ENCODE assay signal across 20 cellular contexts in genomic region chr14:106507354-106507753, GRCh38.
DNase-seq lines count a peak whose midpoint lies in the region; ATAC-seq and TF ChIP-seq lines count a peak whose summit lies in the region.
"Had no signal": no experiment of that assay in that cellular context is flagged by ENCODE, and none has a peak within 500 bp of the region (broad histone marks: within the 10 kb centered on the region; RNA-seq: fewer than 3 reads in every experiment).

No MANE protein-coding gene starts in this region.

- no peak for TF ChIP-seq CTCF in MCF 10A (IDR thresholded peaks at IDR 0.05; ENCODE audit: unreplicated experiment)

- peaks cover 50% of the 10 kb centered on the region for H3K4me1 Mint-ChIP-seq in activated CD4-positive, alpha-beta T cell treated with anti-CD3 and anti-CD28 coated beads, Interleukin-2, amount 10 ng/mL, durations not matched to agents 24 days and 14 days
- peaks cover 76 to 83% (median 82%) of the 10 kb centered on the region in 3 donors for H3K4me1 Mint-ChIP-seq in CD8-positive, alpha-beta memory T cell
- peaks cover 43% of the 10 kb centered on the region for H3K4me1 Mint-ChIP-seq in activated T-helper 17 cell treated with anti-CD3 and anti-CD28 coated beads, Interleukin-2, amount 50 U/mL, for 72 hours
- peaks cover 40 to 83% (median 80%) of the 10 kb centered on the region in 4 donors for H3K4me1 Mint-ChIP-seq in naive thymus-derived CD8-positive, alpha-beta T cell
- no peaks in the 10 kb centered on the region for H3K4me1 Mint-ChIP-seq in MCF 10A (ENCODE audit: insufficient read depth, unreplicated experiment)
- H3K4me1 Mint-ChIP-seq: brain, neural crest cell had no signal

- peak; percentile 76 for ATAC-seq in activated T-helper 17 cell treated with anti-CD3 and anti-CD28 coated beads, Interleukin-2, amount 50 U/mL, for 72 hours (replicated peaks)
- peak; percentile 24 to 42 for ATAC-seq in naive thymus-derived CD8-positive, alpha-beta T cell
- no peak for ATAC-seq in aorta (ENCODE audit: low FRiP score)
- ATAC-seq: gastrocnemius medialis, PC-3 had no signal

- DNase-seq in activated CD4-positive, alpha-beta T cell treated with anti-CD3 and anti-CD28 coated beads, Interleukin-2, amount 10 ng/mL, durations not matched to agents 24 days and 14 days, result no peak
- no peak for DNase-seq in activated CD4-positive, alpha-beta T cell treated with anti-CD3 and anti-CD28 coated beads, Interleukin-2, amount 50 U/mL, for 1 hour
- peak in 2 of 5 donors; percentile 62 to 70 for DNase-seq in CD8-positive, alpha-beta memory T cell
- no peak for DNase-seq in naive thymus-derived CD8-positive, alpha-beta T cell
- no peak for DNase-seq in aorta
- DNase-seq in MCF 10A (ENCODE audit: unreplicated experiment), result no peak
- DNase-seq in COLO668 (lab: John Stamatoyannopoulos, UW; ENCODE audit: unreplicated experiment), result no peak
- DNase-seq: erythroblast, gastrocnemius medialis, GM23248, NCI-H1436 treated with DMSO at 0.1 percent for 48 hours, PC-3, tibial artery had no signal

- H3K9me3 Mint-ChIP-seq in activated CD4-positive, alpha-beta T cell treated with anti-CD3 and anti-CD28 coated beads, Interleukin-2, amount 10 ng/mL, durations not matched to agents 24 days and 14 days, result no peaks in the 10 kb centered on the region
- no peaks in the 10 kb centered on the region for H3K9me3 Mint-ChIP-seq in CD8-positive, alpha-beta memory T cell
- no peaks in the 10 kb centered on the region for H3K9me3 Mint-ChIP-seq in activated T-helper 17 cell treated with anti-CD3 and anti-CD28 coated beads, Interleukin-2, amount 50 U/mL, for 72 hours
- no peaks in the 10 kb centered on the region for H3K9me3 Mint-ChIP-seq in naive thymus-derived CD8-positive, alpha-beta T cell
- H3K9me3 Mint-ChIP-seq in MCF 10A (ENCODE audit: unreplicated experiment), result no peaks in the 10 kb centered on the region

- H3K36me3 ChIP-seq in CD8-positive, alpha-beta memory T cell (ENCODE audit: insufficient read depth, low read length), result no peaks in the 10 kb centered on the region
- no peaks in the 10 kb centered on the region for H3K36me3 ChIP-seq in aorta (ENCODE audit: control insufficient read depth in 1 of 2, insufficient read depth in 2 of 2, low read length in 1 of 2)
- H3K36me3 ChIP-seq: BLaER1, gastrocnemius medialis, prostate gland, SJSA1, tibial artery had no signal

- CTCF ChIA-PET in CD8-positive, alpha-beta memory T cell (lab: Charles Lee), result interaction anchor here (1.1 to 4.2 kb wide), 11 partner anchors 11 to 71 kb away, joined by 3 to 17 read pairs (median 7); no protein-coding TSS in a partner anchor
- CTCF ChIA-PET in MCF 10A (lab: Yijun Ruan, JAX), result no interaction called here

- BruUV-seq in MCF 10A (replicated peaks; lab: Mats Ljungman, UMichigan), result no TSS peak

- peak overlapping the region; percentile 60 for H3K4me3 ChIP-seq in CD8-positive, alpha-beta memory T cell (ENCODE audit: low read length)
- no peak overlapping the region for H3K4me3 ChIP-seq in aorta (ENCODE audit: low read length in 2 of 2)
- H3K4me3 ChIP-seq: BLaER1, gastrocnemius medialis, GM23248, prostate gland, SJSA1, skin epidermis, tibial artery had no signal

- peaks cover 68% of the 10 kb centered on the region for H3K4me1 ChIP-seq in CD8-positive, alpha-beta memory T cell (ENCODE audit: insufficient read depth, low read length)
- H3K4me1 ChIP-seq in aorta (ENCODE audit: control insufficient read depth in 1 of 2, insufficient read depth in 2 of 2, low read length in 2 of 2), result no peaks in the 10 kb centered on the region
- H3K4me1 ChIP-seq: gastrocnemius medialis, prostate gland, SJSA1, tibial artery had no signal

- POLR2A ChIA-PET in CD8-positive, alpha-beta memory T cell (lab: Charles Lee), result no interaction called here
- POLR2A ChIA-PET in naive thymus-derived CD8-positive, alpha-beta T cell (lab: Charles Lee), result interaction anchor here (1.0 to 2.2 kb wide), 4 partner anchors 9 to 29 kb away, joined by 3 to 8 read pairs (median 6); no protein-coding TSS in a partner anchor
- POLR2A ChIA-PET in MCF 10A (lab: Yijun Ruan, JAX), result no interaction called here

- peak overlapping the region; percentile 55 for H3K27ac ChIP-seq in CD8-positive, alpha-beta memory T cell (ENCODE audit: low read depth, low read length)
- H3K27ac ChIP-seq in aorta (ENCODE audit: low read depth in 1 of 2, low read length in 2 of 2), result no peak overlapping the region
- H3K27ac ChIP-seq: BLaER1, gastrocnemius medialis, GM23248, prostate gland, SJSA1, tibial artery had no signal

- no peaks in the 10 kb centered on the region for H3K36me3 Mint-ChIP-seq in activated CD4-positive, alpha-beta T cell treated with anti-CD3 and anti-CD28 coated beads, Interleukin-2, amount 10 ng/mL, durations not matched to agents 24 days and 14 days (ENCODE audit: low read depth)
- no peaks in the 10 kb centered on the region for H3K36me3 Mint-ChIP-seq in CD8-positive, alpha-beta memory T cell
- H3K36me3 Mint-ChIP-seq in activated T-helper 17 cell treated with anti-CD3 and anti-CD28 coated beads, Interleukin-2, amount 50 U/mL, for 72 hours (ENCODE audit: low read depth), result no peaks in the 10 kb centered on the region
- H3K36me3 Mint-ChIP-seq in naive thymus-derived CD8-positive, alpha-beta T cell, result no peaks in the 10 kb centered on the region
- no peaks in the 10 kb centered on the region for H3K36me3 Mint-ChIP-seq in MCF 10A (ENCODE audit: insufficient read depth, unreplicated experiment)
- H3K36me3 Mint-ChIP-seq: brain had no signal

- peaks cover 12% of the 10 kb centered on the region for H3K27me3 Mint-ChIP-seq in activated CD4-positive, alpha-beta T cell treated with anti-CD3 and anti-CD28 coated beads, Interleukin-2, amount 10 ng/mL, durations not matched to agents 24 days and 14 days
- no peaks in the 10 kb centered on the region for H3K27me3 Mint-ChIP-seq in CD8-positive, alpha-beta memory T cell
- H3K27me3 Mint-ChIP-seq in activated T-helper 17 cell treated with anti-CD3 and anti-CD28 coated beads, Interleukin-2, amount 50 U/mL, for 72 hours, result no peaks in the 10 kb centered on the region
- peaks cover 0 to under 1% (median 0%) of the 10 kb centered on the region in 5 donors for H3K27me3 Mint-ChIP-seq in naive thymus-derived CD8-positive, alpha-beta T cell
- peaks cover 77% of the 10 kb centered on the region for H3K27me3 Mint-ChIP-seq in MCF 10A (ENCODE audit: insufficient read depth, unreplicated experiment)
- H3K27me3 Mint-ChIP-seq: brain had no signal

- peak overlapping the region; percentile 73 for H3K4me3 Mint-ChIP-seq in activated CD4-positive, alpha-beta T cell treated with anti-CD3 and anti-CD28 coated beads, Interleukin-2, amount 10 ng/mL, durations not matched to agents 24 days and 14 days
- H3K4me3 Mint-ChIP-seq in CD8-positive, alpha-beta memory T cell, result peak overlapping the region; percentile 44 to 91 (median 86)
- peak overlapping the region; percentile 59 for H3K4me3 Mint-ChIP-seq in activated T-helper 17 cell treated with anti-CD3 and anti-CD28 coated beads, Interleukin-2, amount 50 U/mL, for 72 hours
- peak overlapping the region; percentile 56 to 92 (median 84) for H3K4me3 Mint-ChIP-seq in naive thymus-derived CD8-positive, alpha-beta T cell
- no peak overlapping the region for H3K4me3 Mint-ChIP-seq in MCF 10A (ENCODE audit: unreplicated experiment)
- H3K4me3 Mint-ChIP-seq: brain, neural crest cell had no signal

- H3K27me3 ChIP-seq in CD8-positive, alpha-beta memory T cell (ENCODE audit: insufficient read depth, low read length, poor library complexity, severe bottlenecking), result no peaks in the 10 kb centered on the region
- H3K27me3 ChIP-seq in aorta (ENCODE audit: control insufficient read depth in 1 of 2, insufficient read depth in 2 of 2, low read length in 1 of 2), result no peaks in the 10 kb centered on the region
- H3K27me3 ChIP-seq: BLaER1, gastrocnemius medialis, SJSA1, tibial artery had no signal

- peak overlapping the region; percentile 17 for H3K27ac Mint-ChIP-seq in activated CD4-positive, alpha-beta T cell treated with anti-CD3 and anti-CD28 coated beads, Interleukin-2, amount 10 ng/mL, durations not matched to agents 24 days and 14 days
- peak overlapping the region; percentile 85 to 97 (median 94) for H3K27ac Mint-ChIP-seq in CD8-positive, alpha-beta memory T cell
- H3K27ac Mint-ChIP-seq in activated T-helper 17 cell treated with anti-CD3 and anti-CD28 coated beads, Interleukin-2, amount 50 U/mL, for 72 hours, result peak overlapping the region; percentile 36
- peak overlapping the region; percentile 89 to 97 (median 93) for H3K27ac Mint-ChIP-seq in naive thymus-derived CD8-positive, alpha-beta T cell
- H3K27ac Mint-ChIP-seq in MCF 10A (ENCODE audit: low read depth, unreplicated experiment), result no peak overlapping the region
- H3K27ac Mint-ChIP-seq: brain had no signal

- 56 to 61% methylated on average over 3 of the region's 3 CpGs for WGBS in aorta, 2 donors

- intact Hi-C loops in activated CD4-positive, alpha-beta T cell treated with anti-CD3 and anti-CD28 coated beads, Interleukin-2, amount 10 ng/mL, durations not matched to agents 24 days and 14 days (cut with micrococcal nuclease), result loop anchor here (5.0 kb wide), 1 partner anchor 35 kb away; no protein-coding TSS in a partner anchor
- intact Hi-C loops in aorta (cut with DNase I) (no loop called here), MCF 10A (cut with micrococcal nuclease) (no loop called here)

- H3K9me3 ChIP-seq in CD8-positive, alpha-beta memory T cell (ENCODE audit: low read length), result no peaks in the 10 kb centered on the region
- no peaks in the 10 kb centered on the region for H3K9me3 ChIP-seq in aorta (ENCODE audit: control insufficient read depth, low read length)
- H3K9me3 ChIP-seq: BLaER1, gastrocnemius medialis, prostate gland, SJSA1, tibial artery had no signal
